29 cellular contexts compared by ENCODE assay signal in the genomic region with DNA sequence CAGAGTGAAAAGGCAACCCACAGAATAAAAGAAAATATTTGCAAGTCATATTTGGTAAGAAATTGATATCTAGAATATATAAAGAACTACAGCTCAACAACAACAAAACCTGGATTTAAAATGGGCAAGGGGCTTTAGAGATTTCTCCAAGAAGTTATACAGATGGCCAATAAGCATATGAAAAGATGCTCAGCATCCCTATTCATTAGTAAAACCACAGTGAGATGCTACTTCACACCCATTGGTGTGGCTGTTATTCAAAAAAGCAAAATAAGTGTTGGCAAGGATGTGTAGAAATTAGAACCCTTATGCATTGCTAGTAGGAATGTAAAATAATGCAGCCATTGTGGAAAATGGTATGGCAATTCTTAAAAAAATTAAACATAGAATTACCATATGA.
"Had no signal": no experiment of that assay in that cellular context is flagged by ENCODE, and none has a peak within 500 bp of the region (broad histone marks: within the 10 kb centered on the region; RNA-seq: fewer than 3 reads in every experiment).

No MANE protein-coding gene starts in this region.

- DNase-seq: activated CD4-positive, alpha-beta T cell treated with anti-CD3 and anti-CD28 coated beads, Interleukin-2, amount 10 ng/mL, durations not matched to agents 24 days and 14 days; activated CD4-positive, alpha-beta T cell treated with anti-CD3 and anti-CD28 coated beads, Interleukin-2, amount 50 U/mL, for 4 hours; activated CD8-positive, alpha-beta T cell treated with anti-CD3 and anti-CD28 coated beads for 36 hours; activated effector memory CD4-positive, alpha-beta T cell treated with Interleukin-2 at 50 U/mL for 16 hours; activated naive CD4-positive, alpha-beta T cell; activated naive CD4-positive, alpha-beta T cell treated with anti-CD3 and anti-CD28 coated beads, Interleukin-2, amount 50 U/mL, for 16 hours; activated naive CD8-positive, alpha-beta T cell treated with anti-CD3 and anti-CD28 coated beads, Interleukin-2, amount 10 ng/mL, durations not matched to agents 7 days and 5 days; activated T-cell treated with anti-CD3 and anti-CD28 coated beads, Interleukin-2, amount 50 U/mL, for 1 hour; adrenal gland; body of pancreas; cerebellar nuclear complex; Karpas-422; MG63; NCI-H1048; NCI-H1105 treated with DMSO at 0.1 percent for 48 hours; NCI-H1436; NCI-H1694; NCI-H1930; NCI-H2081 treated with DMSO at 0.1 percent for 48 hours; NCI-H345; NCI-H524 treated with DMSO at 0.1 percent for 48 hours; SHP77; SJCRH30; T1000; WERI-Rb-1 had no signal

- H3K9me3 ChIP-seq: adrenal gland, body of pancreas, breast epithelium, MG63, SJCRH30 had no signal

- H3K4me3 Mint-ChIP-seq: activated CD4-positive, alpha-beta T cell treated with anti-CD3 and anti-CD28 coated beads, Interleukin-2, amount 10 ng/mL, durations not matched to agents 24 days and 14 days; activated CD8-positive, alpha-beta T cell treated with anti-CD3 and anti-CD28 coated beads for 36 hours; activated naive CD8-positive, alpha-beta T cell treated with anti-CD3 and anti-CD28 coated beads, Interleukin-2, amount 10 ng/mL, durations not matched to agents 7 days and 5 days had no signal

- H3K27me3 Mint-ChIP-seq: activated CD4-positive, alpha-beta T cell treated with anti-CD3 and anti-CD28 coated beads, Interleukin-2, amount 10 ng/mL, durations not matched to agents 24 days and 14 days; activated CD8-positive, alpha-beta T cell treated with anti-CD3 and anti-CD28 coated beads for 36 hours; activated naive CD8-positive, alpha-beta T cell treated with anti-CD3 and anti-CD28 coated beads, Interleukin-2, amount 10 ng/mL, durations not matched to agents 7 days and 5 days had no signal

- H3K9me3 Mint-ChIP-seq: activated CD8-positive, alpha-beta T cell treated with anti-CD3 and anti-CD28 coated beads for 36 hours had no signal

- H3K36me3 ChIP-seq: adrenal gland, breast epithelium had no signal

- H3K4me1 ChIP-seq: adrenal gland, body of pancreas, breast epithelium, SJCRH30 had no signal

- H3K27ac Mint-ChIP-seq: activated CD4-positive, alpha-beta T cell treated with anti-CD3 and anti-CD28 coated beads, Interleukin-2, amount 10 ng/mL, durations not matched to agents 24 days and 14 days; activated CD8-positive, alpha-beta T cell treated with anti-CD3 and anti-CD28 coated beads for 36 hours; activated naive CD8-positive, alpha-beta T cell treated with anti-CD3 and anti-CD28 coated beads, Interleukin-2, amount 10 ng/mL, durations not matched to agents 7 days and 5 days had no signal

- H3K27ac ChIP-seq: adrenal gland, body of pancreas, breast epithelium, SJCRH30, SK-N-MC, WERI-Rb-1 had no signal

- H3K4me3 ChIP-seq: adrenal gland, body of pancreas, breast epithelium, MG63, SJCRH30, SK-N-MC had no signal

- H3K27me3 ChIP-seq: adrenal gland, body of pancreas, breast epithelium, MG63, SJCRH30 had no signal

- ATAC-seq: activated CD8-positive, alpha-beta T cell treated with anti-CD3 and anti-CD28 coated beads for 36 hours; body of pancreas; Panc1 had no signal

- FAIRE-seq: astrocyte had no signal
